Comparison of ENCODE assay signal across 1 cellular context in the genomic region with DNA sequence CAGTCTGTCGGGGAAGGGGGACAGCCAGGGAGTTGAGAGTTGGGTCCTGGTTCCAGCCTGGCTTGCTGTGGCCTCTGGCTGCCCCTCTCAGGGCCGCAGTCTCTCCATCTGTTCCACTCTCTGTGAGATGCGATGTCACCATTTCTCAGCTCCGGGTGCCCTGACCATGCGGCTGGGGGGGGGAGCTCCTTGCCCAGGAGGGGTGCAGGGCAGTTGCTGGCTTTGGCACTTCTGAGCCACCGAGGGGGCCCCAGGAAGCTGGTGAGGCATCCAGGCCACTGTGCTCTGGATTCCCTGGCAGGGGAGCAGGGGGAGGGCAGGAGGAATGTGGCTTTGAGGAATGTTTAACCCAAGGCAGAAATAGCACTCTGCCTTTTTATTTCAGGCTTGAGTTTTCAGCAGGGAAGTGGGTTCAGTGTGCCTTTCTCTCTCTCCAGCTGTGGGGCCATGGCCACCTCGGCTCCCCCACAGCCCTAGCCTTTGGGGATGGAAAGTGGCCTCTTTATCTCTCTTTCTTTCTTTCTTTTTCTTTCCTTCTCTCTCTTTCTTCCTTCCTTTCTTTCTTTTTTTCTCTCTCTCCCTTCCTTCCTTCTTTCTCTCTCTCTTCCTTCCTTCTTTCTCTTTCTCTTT.
TF ChIP-seq lines count a peak whose summit lies in the region.

No MANE protein-coding gene starts in this region.

TF ChIP-seq in GM23338, 12 proteins besides CTCF, POLR2A, EP300 and RAD21 (continued from another document):
- TF ChIP-seq, protein P1, sequence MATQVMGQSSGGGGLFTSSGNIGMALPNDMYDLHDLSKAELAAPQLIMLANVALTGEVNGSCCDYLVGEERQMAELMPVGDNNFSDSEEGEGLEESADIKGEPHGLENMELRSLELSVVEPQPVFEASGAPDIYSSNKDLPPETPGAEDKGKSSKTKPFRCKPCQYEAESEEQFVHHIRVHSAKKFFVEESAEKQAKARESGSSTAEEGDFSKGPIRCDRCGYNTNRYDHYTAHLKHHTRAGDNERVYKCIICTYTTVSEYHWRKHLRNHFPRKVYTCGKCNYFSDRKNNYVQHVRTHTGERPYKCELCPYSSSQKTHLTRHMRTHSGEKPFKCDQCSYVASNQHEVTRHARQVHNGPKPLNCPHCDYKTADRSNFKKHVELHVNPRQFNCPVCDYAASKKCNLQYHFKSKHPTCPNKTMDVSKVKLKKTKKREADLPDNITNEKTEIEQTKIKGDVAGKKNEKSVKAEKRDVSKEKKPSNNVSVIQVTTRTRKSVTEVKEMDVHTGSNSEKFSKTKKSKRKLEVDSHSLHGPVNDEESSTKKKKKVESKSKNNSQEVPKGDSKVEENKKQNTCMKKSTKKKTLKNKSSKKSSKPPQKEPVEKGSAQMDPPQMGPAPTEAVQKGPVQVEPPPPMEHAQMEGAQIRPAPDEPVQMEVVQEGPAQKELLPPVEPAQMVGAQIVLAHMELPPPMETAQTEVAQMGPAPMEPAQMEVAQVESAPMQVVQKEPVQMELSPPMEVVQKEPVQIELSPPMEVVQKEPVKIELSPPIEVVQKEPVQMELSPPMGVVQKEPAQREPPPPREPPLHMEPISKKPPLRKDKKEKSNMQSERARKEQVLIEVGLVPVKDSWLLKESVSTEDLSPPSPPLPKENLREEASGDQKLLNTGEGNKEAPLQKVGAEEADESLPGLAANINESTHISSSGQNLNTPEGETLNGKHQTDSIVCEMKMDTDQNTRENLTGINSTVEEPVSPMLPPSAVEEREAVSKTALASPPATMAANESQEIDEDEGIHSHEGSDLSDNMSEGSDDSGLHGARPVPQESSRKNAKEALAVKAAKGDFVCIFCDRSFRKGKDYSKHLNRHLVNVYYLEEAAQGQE (IDR thresholded peaks at IDR 0.05; ENCODE audit: unreplicated experiment), result no peak
- TF ChIP-seq, protein P2, sequence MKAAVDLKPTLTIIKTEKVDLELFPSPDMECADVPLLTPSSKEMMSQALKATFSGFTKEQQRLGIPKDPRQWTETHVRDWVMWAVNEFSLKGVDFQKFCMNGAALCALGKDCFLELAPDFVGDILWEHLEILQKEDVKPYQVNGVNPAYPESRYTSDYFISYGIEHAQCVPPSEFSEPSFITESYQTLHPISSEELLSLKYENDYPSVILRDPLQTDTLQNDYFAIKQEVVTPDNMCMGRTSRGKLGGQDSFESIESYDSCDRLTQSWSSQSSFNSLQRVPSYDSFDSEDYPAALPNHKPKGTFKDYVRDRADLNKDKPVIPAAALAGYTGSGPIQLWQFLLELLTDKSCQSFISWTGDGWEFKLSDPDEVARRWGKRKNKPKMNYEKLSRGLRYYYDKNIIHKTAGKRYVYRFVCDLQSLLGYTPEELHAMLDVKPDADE (IDR thresholded peaks at IDR 0.05), result no peak
- no peak for TF ChIP-seq ZNF462 (CRISPR knock-in tag; IDR thresholded peaks at IDR 0.05)
TF ChIP-seq in GM23338: peak in this region for 0.
